9 cellular contexts compared by ENCODE assay signal in the genomic region with DNA sequence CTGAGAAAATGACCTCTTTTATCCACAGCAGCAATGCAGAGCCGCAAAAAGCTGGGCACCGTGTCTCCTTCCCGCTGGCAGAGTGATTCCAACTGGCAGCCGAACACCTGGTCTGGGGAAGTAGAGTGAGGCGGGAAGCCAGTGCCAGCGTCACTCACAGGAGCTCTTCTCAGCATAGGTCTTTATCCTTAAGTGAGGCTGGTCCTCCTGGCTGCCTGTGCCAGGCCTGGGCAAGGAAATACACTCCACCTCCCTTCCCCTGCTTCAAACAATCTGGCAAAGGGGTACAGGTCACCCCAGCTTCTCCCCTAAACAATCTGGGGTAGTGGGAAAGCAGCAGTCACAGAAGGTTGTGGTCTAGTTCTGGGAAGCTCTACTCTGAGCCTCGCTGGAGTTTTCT. TPM values are rescaled to one million over a fixed set of nuclear protein-coding genes. Genes with fewer than 3 reads are reported as not detected.
DNase-seq lines count a peak whose midpoint lies in the region; ATAC-seq and TF ChIP-seq lines count a peak whose summit lies in the region.
"Had no signal": no experiment of that assay in that cellular context is flagged by ENCODE, and none has a peak within 500 bp of the region (broad histone marks: within the 10 kb centered on the region; RNA-seq: fewer than 3 reads in every experiment).

No MANE protein-coding gene starts in this region.

- DNase-seq in activated T-cell treated with anti-CD3 and anti-CD28 coated beads, Interleukin-2, amount 50 U/mL, for 72 hours: no peak
- DNase-seq in activated T-cell treated with anti-CD3 and anti-CD28 coated beads for 4 hours (no peak), coronary artery (ENCODE audit: low spot score) (no peak), Kasumi-1 (lab: John Stamatoyannopoulos, UW) (no peak)
- DNase-seq: activated CD4-positive, CD25-positive, alpha-beta regulatory T cell; NCI-H82 had no signal

- peaks cover 58% of the 10 kb centered on the region for H3K4me1 Mint-ChIP-seq in activated T-cell treated with anti-CD3 and anti-CD28 coated beads, Interleukin-2, amount 50 U/mL, for 72 hours (ENCODE audit: low read depth)
- H3K4me1 Mint-ChIP-seq in stimulated activated memory B cell treated with anti-CD40 and anti-IgM and Interleukin-4, amounts not matched to agents 10 μg/mL and 1 μg/mL and 100 μg/mL, for 72 hours: peaks cover 58% of the 10 kb centered on the region

- H3K9me3 Mint-ChIP-seq in activated T-cell treated with anti-CD3 and anti-CD28 coated beads, Interleukin-2, amount 50 U/mL, for 72 hours: no peaks in the 10 kb centered on the region
- no peaks in the 10 kb centered on the region for H3K9me3 Mint-ChIP-seq in stimulated activated memory B cell treated with anti-CD40 and anti-IgM and Interleukin-4, amounts not matched to agents 10 μg/mL and 1 μg/mL and 100 μg/mL, for 72 hours

- H3K36me3 Mint-ChIP-seq in activated T-cell treated with anti-CD3 and anti-CD28 coated beads, Interleukin-2, amount 50 U/mL, for 72 hours (ENCODE audit: insufficient read depth in 2 of 2): peaks cover 17 to 36% of the 10 kb centered on the region in 2 donors
- peaks cover 46% of the 10 kb centered on the region for H3K36me3 Mint-ChIP-seq in stimulated activated memory B cell treated with anti-CD40 and anti-IgM and Interleukin-4, amounts not matched to agents 10 μg/mL and 1 μg/mL and 100 μg/mL, for 72 hours

- H3K27ac ChIP-seq in coronary artery: no peak overlapping the region
- H3K27ac ChIP-seq: C4-2B had no signal

- H3K4me3 ChIP-seq in coronary artery: peak overlapping the region; percentile 75

- peak overlapping the region; percentile 55 to 71 for H3K4me3 Mint-ChIP-seq in activated T-cell treated with anti-CD3 and anti-CD28 coated beads, Interleukin-2, amount 50 U/mL, for 72 hours
- peak overlapping the region; percentile 10 for H3K4me3 Mint-ChIP-seq in stimulated activated memory B cell treated with anti-CD40 and anti-IgM and Interleukin-4, amounts not matched to agents 10 μg/mL and 1 μg/mL and 100 μg/mL, for 72 hours

- no peak for ATAC-seq in activated T-cell treated with anti-CD3 and anti-CD28 coated beads, Interleukin-2, amount 50 U/mL, for 72 hours (replicated peaks in 1 of 2)
- no peak for ATAC-seq in stimulated activated memory B cell treated with anti-CD40 and anti-IgM and Interleukin-4, amounts not matched to agents 10 μg/mL and 1 μg/mL and 100 μg/mL, for 72 hours
- no peak for ATAC-seq in HG02870 (IDR thresholded peaks at IDR 0.05; ENCODE audit: unreplicated experiment)

- no peak for TF ChIP-seq CTCF in coronary artery (IDR thresholded peaks at IDR 0.05)

- H3K27ac Mint-ChIP-seq in activated T-cell treated with anti-CD3 and anti-CD28 coated beads, Interleukin-2, amount 50 U/mL, for 72 hours: peak overlapping the region; percentile 68
- peak overlapping the region; percentile 14 for H3K27ac Mint-ChIP-seq in stimulated activated memory B cell treated with anti-CD40 and anti-IgM and Interleukin-4, amounts not matched to agents 10 μg/mL and 1 μg/mL and 100 μg/mL, for 72 hours

- no peaks in the 10 kb centered on the region for H3K27me3 Mint-ChIP-seq in activated T-cell treated with anti-CD3 and anti-CD28 coated beads, Interleukin-2, amount 50 U/mL, for 72 hours (ENCODE audit: low read depth)
- H3K27me3 Mint-ChIP-seq in stimulated activated memory B cell treated with anti-CD40 and anti-IgM and Interleukin-4, amounts not matched to agents 10 μg/mL and 1 μg/mL and 100 μg/mL, for 72 hours: no peaks in the 10 kb centered on the region

RNA-seq across cellular contexts. Expression of a gene that starts 4.8 kb away (rescaled TPM):
- 100 to 1,000 TPM; 119 to 153 TPM for total RNA-seq in activated T-cell treated with anti-CD3 and anti-CD28 coated beads, Interleukin-2, amount 50 U/mL, for 72 hours

RNA-seq across cellular contexts. Expression of a gene that starts 13.0 kb away (rescaled TPM):
- 100 to 1,000 TPM; 575 to 653 TPM for total RNA-seq in activated T-cell treated with anti-CD3 and anti-CD28 coated beads, Interleukin-2, amount 50 U/mL, for 72 hours

RNA-seq across cellular contexts. Expression of a gene that starts 15.3 kb away (rescaled TPM):
- total RNA-seq in activated T-cell treated with anti-CD3 and anti-CD28 coated beads, Interleukin-2, amount 50 U/mL, for 72 hours: 1 to 10 TPM in 1 of 2 donors, under 1 TPM in 1; 0.21 to 1.3 TPM

RNA-seq across cellular contexts. Expression of a gene that starts 19.8 kb away (rescaled TPM):
- 1 to 10 TPM; 3.8 to 4.8 TPM for total RNA-seq in activated T-cell treated with anti-CD3 and anti-CD28 coated beads, Interleukin-2, amount 50 U/mL, for 72 hours

RNA-seq across cellular contexts. Expression of a gene that starts 40.3 kb away (rescaled TPM):
- not detected for total RNA-seq in activated T-cell treated with anti-CD3 and anti-CD28 coated beads, Interleukin-2, amount 50 U/mL, for 72 hours
